ENCODE assay signal across 17 cellular contexts in genomic region chr1:27113861-27114260, GRCh38. TPM values are rescaled to one million over a fixed set of nuclear protein-coding genes. Genes with fewer than 3 reads are reported as not detected.
DNase-seq lines count a peak whose midpoint lies in the region; ATAC-seq, FAIRE-seq and TF ChIP-seq lines count a peak whose summit lies in the region.
"Had no signal": no experiment of that assay in that cellular context is flagged by ENCODE, and none has a peak within 500 bp of the region (broad histone marks: within the 10 kb centered on the region; RNA-seq: fewer than 3 reads in every experiment).

No MANE protein-coding gene starts in this region.

- H3K18ac ChIP-seq in H1 (ENCODE audit: extremely low read depth, low read length) = no peak overlapping the region

- H3K4ac ChIP-seq in H1 (replicated peaks; ENCODE audit: insufficient read length, low read depth, low read length) = no peak overlapping the region

- H4K91ac ChIP-seq in H1 (replicated peaks; ENCODE audit: insufficient read length, low read length) = no peak overlapping the region

- H2AFZ ChIP-seq in H1 (ENCODE audit: low read length) = no peak overlapping the region

- 0 out of 2 replicates have a peak overlapping the region, but pooled peaks have one; percentile 5 for H2BK5ac ChIP-seq in H1 (ENCODE audit: low read depth, low read length)

- no peak overlapping the region for H3K4me3 ChIP-seq in H1 (ENCODE audit: extremely low read depth in 1 of 4, insufficient read depth in 2 of 4, low read depth in 3 of 4, low read length in 4 of 4)
- no peak overlapping the region for H3K4me3 ChIP-seq in HAP-1
- H3K4me3 ChIP-seq in foreskin fibroblast (ENCODE audit: low read depth in 1 of 2, low read length in 2 of 2) = no peak overlapping the region
- H3K4me3 ChIP-seq: stomach had no signal

- H4K5ac ChIP-seq in H1 (ENCODE audit: insufficient read length, low read depth, low read length) = no peak overlapping the region

- H3K14ac ChIP-seq in H1 (ENCODE audit: insufficient read length) = no peak overlapping the region

- H3K4me2 ChIP-seq in H1 (ENCODE audit: insufficient read depth in 1 of 2, low read depth in 2 of 2, low read length in 2 of 2) = no peak overlapping the region

- H4K8ac ChIP-seq in H1 (ENCODE audit: extremely low read depth, insufficient read depth, low read length) = no peak overlapping the region

- WGBS in H1 (ENCODE audit: extremely low coverage in 1 of 2, insufficient coverage in 1 of 2, insufficient read length in 1 of 2, insufficient replicate concordance in 2 of 2, low coverage in 1 of 2, low lambda C conversion rate in 2 of 2, missing lambda C conversion rate in 1 of 2), 2 experiments = 96% methylated on average over 17 of the region's 22 CpGs; no CpG with 5 or more reads in 1 of the 2 experiments

- ATAC-seq in stimulated activated naive CD8-positive, alpha-beta T cell treated with anti-CD3 and anti-CD28 coated beads, Interleukin-15, amount 100 ng/mL, for 72 hours = no peak
- no peak for ATAC-seq in GM18868 (IDR thresholded peaks at IDR 0.05; ENCODE audit: unreplicated experiment)
- ATAC-seq: PC-3, SK-N-SH treated with all-trans-retinoic acid at 6 μM for 48 hours had no signal

- no peak for TF ChIP-seq RAD21 in H1 (IDR thresholded peaks at IDR 0.05 in 1 of 2, conservative IDR thresholded peaks at IDR 0.05 in 1 of 2; ENCODE audit: low read depth in 2 of 2, low read length in 2 of 2)

- H3K4me1 Mint-ChIP-seq in activated T-cell treated with anti-CD3 and anti-CD28 coated beads, Interleukin-2, amount 50 U/mL, for 24 hours (ENCODE audit: low read depth) = peaks cover 55% of the 10 kb centered on the region
- H3K4me1 Mint-ChIP-seq in activated T-helper 1 cell treated with anti-CD3 and anti-CD28 coated beads, Interleukin-12 subunit alpha, Interleukin-12 subunit beta, Interleukin-2, Interleukin-4 antibody, amounts not matched to agents 30 ng/mL and 10 ng/mL and 1 ng/mL, durations not matched to agents 14 hours and 24 hours and 36 hours (ENCODE audit: low read depth) = peaks cover 51% of the 10 kb centered on the region
- H3K4me1 Mint-ChIP-seq in stimulated activated naive CD8-positive, alpha-beta T cell treated with anti-CD3 and anti-CD28 coated beads, Interleukin-15, amount 100 ng/mL, for 72 hours = peaks cover 71% of the 10 kb centered on the region

- no peak overlapping the region for H3K23ac ChIP-seq in H1 (ENCODE audit: insufficient read length)

- no peak overlapping the region for H2AK5ac ChIP-seq in H1 (ENCODE audit: low read depth, low read length)

- peaks cover 29% of the 10 kb centered on the region for H3K36me3 Mint-ChIP-seq in activated T-cell treated with anti-CD3 and anti-CD28 coated beads, Interleukin-2, amount 50 U/mL, for 24 hours (ENCODE audit: low read depth)
- peaks cover 16% of the 10 kb centered on the region for H3K36me3 Mint-ChIP-seq in activated T-helper 1 cell treated with anti-CD3 and anti-CD28 coated beads, Interleukin-12 subunit alpha, Interleukin-12 subunit beta, Interleukin-2, Interleukin-4 antibody, amounts not matched to agents 30 ng/mL and 10 ng/mL and 1 ng/mL, durations not matched to agents 14 hours and 24 hours and 36 hours (ENCODE audit: low read depth)

- intact Hi-C loops in activated T-helper 1 cell treated with anti-CD3 and anti-CD28 coated beads, Interleukin-12 subunit alpha, Interleukin-12 subunit beta, Interleukin-2, Interleukin-4 antibody, amounts not matched to agents 30 ng/mL and 10 ng/mL and 1 ng/mL, durations not matched to agents 14 hours and 24 hours and 36 hours (cut with micrococcal nuclease) = loop anchor here (10.0 kb wide), 1 partner anchor 281 kb away; the partner anchor contains the start of gene GPR3

- H2BK120ac ChIP-seq in H1 (replicated peaks; ENCODE audit: low read depth, low read length) = no peak overlapping the region

- H3K27me3 Mint-ChIP-seq in activated T-cell treated with anti-CD3 and anti-CD28 coated beads, Interleukin-2, amount 50 U/mL, for 24 hours = no peaks in the 10 kb centered on the region
- H3K27me3 Mint-ChIP-seq in activated T-helper 1 cell treated with anti-CD3 and anti-CD28 coated beads, Interleukin-12 subunit alpha, Interleukin-12 subunit beta, Interleukin-2, Interleukin-4 antibody, amounts not matched to agents 30 ng/mL and 10 ng/mL and 1 ng/mL, durations not matched to agents 14 hours and 24 hours and 36 hours (ENCODE audit: insufficient read depth) = no peaks in the 10 kb centered on the region
- H3K27me3 Mint-ChIP-seq in stimulated activated naive CD8-positive, alpha-beta T cell treated with anti-CD3 and anti-CD28 coated beads, Interleukin-15, amount 100 ng/mL, for 72 hours = no peaks in the 10 kb centered on the region

- H3K79me1 ChIP-seq in H1 (ENCODE audit: low read depth, low read length) = peaks cover 4% of the 10 kb centered on the region; the same call in 1 of the 2 replicates

- H3K36me3 ChIP-seq in H1 (ENCODE audit: control insufficient read depth in 2 of 4, insufficient read depth in 4 of 4, low read length in 3 of 4) (peaks cover 0 to 4% (median 0%) of the 10 kb centered on the region in 4 experiments; a peak in 3 of 8 replicates), HAP-1 (replicated peaks) (no peaks in the 10 kb centered on the region)

- H3K79me2 ChIP-seq in H1 (ENCODE audit: control insufficient read depth in 1 of 2, insufficient read depth in 2 of 2, low read length in 2 of 2) = peaks cover 0 to 4% of the 10 kb centered on the region in 2 experiments; a peak in 1 of 4 replicates

- CTCF ChIA-PET in H1 (lab: Charles Lee; ENCODE audit: partially characterized antibody) = interaction anchor here (0.6 to 12.7 kb wide), 9 partner anchors 12 to 183 kb away, joined by 3 to 166 read pairs (median 22); partner anchors contain the start of gene SLC9A1

- no peak overlapping the region for H2BK12ac ChIP-seq in H1 (ENCODE audit: low read depth, low read length)

- no peak for DNase-seq in activated T-cell treated with anti-CD3 and anti-CD28 coated beads, Interleukin-2, amount 50 U/mL, for 24 hours
- no peak for DNase-seq in activated T-cell treated with anti-CD3 and anti-CD28 coated beads, Interleukin-2, amount 50 U/mL, for 1 hour
- no peak for DNase-seq in activated T-helper 1 cell treated with anti-CD3 and anti-CD28 coated beads, Interleukin-12 subunit alpha, Interleukin-12 subunit beta, Interleukin-2, Interleukin-4 antibody, amounts not matched to agents 30 ng/mL and 10 ng/mL and 1 ng/mL, durations not matched to agents 14 hours and 24 hours and 36 hours (ENCODE audit: low spot score)
- DNase-seq in H1 (ENCODE audit: low read depth in 1 of 2, low spot score in 2 of 2) (no peak), HAP-1 (ENCODE audit: low spot score in 2 of 2) (no peak), foreskin fibroblast (no peak)
- peak; percentile 24 to 28 for DNase-seq in stimulated activated naive CD8-positive, alpha-beta T cell treated with anti-CD3 and anti-CD28 coated beads, Interleukin-15, amount 100 ng/mL, for 72 hours
- DNase-seq: Caco-2; Karpas-422; NCI-H1105; NCI-H526 treated with DMSO at 0.1 percent for 48 hours; PC-3; stimulated activated CD4-positive, alpha-beta T cell treated with anti-CD3 and anti-CD28 coated beads, Interleukin-15, amount 100 ng/mL, for 24 hours; stomach had no signal

- no peak for TF ChIP-seq EP300 in H1 (IDR thresholded peaks at IDR 0.05; ENCODE audit: borderline replicate concordance in 1 of 2, low read depth in 2 of 2, low read length in 2 of 2)

- TF ChIP-seq CTCF in H1 (IDR thresholded peaks at IDR 0.05; ENCODE audit: control extremely low read depth in 1 of 3, insufficient read depth in 1 of 3, low read depth in 1 of 3, low read length in 3 of 3) (no peak), foreskin fibroblast (IDR thresholded peaks at IDR 0.05; ENCODE audit: low read depth, low read length) (no peak)

- POLR2A ChIA-PET in H1 (lab: Charles Lee; ENCODE audit: partially characterized antibody) = no interaction called here

- no peak for FAIRE-seq in H1 (lab: Jason Lieb, UNC)
- FAIRE-seq: keratinocyte had no signal

- no peak overlapping the region for H3K56ac ChIP-seq in H1 (replicated peaks; ENCODE audit: insufficient read length, low read depth, low read length)

- no peaks in the 10 kb centered on the region for H3K23me2 ChIP-seq in H1 (ENCODE audit: low read depth, low read length)

- peak overlapping the region; percentile 30 for H3K4me3 Mint-ChIP-seq in activated T-cell treated with anti-CD3 and anti-CD28 coated beads, Interleukin-2, amount 50 U/mL, for 24 hours
- H3K4me3 Mint-ChIP-seq in activated T-helper 1 cell treated with anti-CD3 and anti-CD28 coated beads, Interleukin-12 subunit alpha, Interleukin-12 subunit beta, Interleukin-2, Interleukin-4 antibody, amounts not matched to agents 30 ng/mL and 10 ng/mL and 1 ng/mL, durations not matched to agents 14 hours and 24 hours and 36 hours = peak overlapping the region; percentile 12
- H3K4me3 Mint-ChIP-seq in stimulated activated naive CD8-positive, alpha-beta T cell treated with anti-CD3 and anti-CD28 coated beads, Interleukin-15, amount 100 ng/mL, for 72 hours = peak overlapping the region; percentile 79 to 91

- no peak overlapping the region for H3K27ac ChIP-seq in H1 (ENCODE audit: low read depth, low read length)

- H4K20me1 ChIP-seq in H1 (replicated peaks in 1 of 2; ENCODE audit: control insufficient read depth in 1 of 2, insufficient read depth in 2 of 2, low read length in 2 of 2) = peaks cover 0 to 1% of the 10 kb centered on the region in 2 experiments

- in situ Hi-C loops in HAP-1 (cut with MboI; ENCODE audit: low sequenced_read_pairs) = no loop called here

- no peak overlapping the region for H2BK15ac ChIP-seq in H1 (ENCODE audit: low read length)

- TF ChIP-seq POLR2A in H1 (IDR thresholded peaks at IDR 0.05; ENCODE audit: control extremely low read depth in 1 of 2, low read depth in 2 of 2, low read length in 2 of 2) = no peak

- H3K4me1 ChIP-seq in H1 (replicated peaks in 1 of 4; ENCODE audit: control insufficient read depth in 3 of 4, insufficient read depth in 4 of 4, low read length in 3 of 4) (peaks cover 0 to 2% (median 0%) of the 10 kb centered on the region in 4 experiments; a peak in 1 of 7 replicates), HAP-1 (no peaks in the 10 kb centered on the region)

- H3K27me3 ChIP-seq in H1 (replicated peaks in 1 of 4; ENCODE audit: control insufficient read depth in 3 of 4, extremely low read depth in 1 of 4, insufficient read depth in 3 of 4, low read length in 3 of 4) (no peaks in the 10 kb centered on the region), HAP-1 (ENCODE audit: low read depth) (no peaks in the 10 kb centered on the region)
- H3K27me3 ChIP-seq: stomach had no signal

- H3K9ac ChIP-seq in H1 (replicated peaks in 1 of 4; ENCODE audit: extremely low read depth in 1 of 4, low read depth in 3 of 4, low read length in 3 of 4) = no peak overlapping the region

- H3K27ac Mint-ChIP-seq in activated T-cell treated with anti-CD3 and anti-CD28 coated beads, Interleukin-2, amount 50 U/mL, for 24 hours = peak overlapping the region; percentile 86
- H3K27ac Mint-ChIP-seq in activated T-helper 1 cell treated with anti-CD3 and anti-CD28 coated beads, Interleukin-12 subunit alpha, Interleukin-12 subunit beta, Interleukin-2, Interleukin-4 antibody, amounts not matched to agents 30 ng/mL and 10 ng/mL and 1 ng/mL, durations not matched to agents 14 hours and 24 hours and 36 hours = peak overlapping the region; percentile 46
- H3K27ac Mint-ChIP-seq in stimulated activated naive CD8-positive, alpha-beta T cell treated with anti-CD3 and anti-CD28 coated beads, Interleukin-15, amount 100 ng/mL, for 72 hours = peak overlapping the region; percentile 93 to 98

- H3K9me3 Mint-ChIP-seq in activated T-cell treated with anti-CD3 and anti-CD28 coated beads, Interleukin-2, amount 50 U/mL, for 24 hours = no peaks in the 10 kb centered on the region
- H3K9me3 Mint-ChIP-seq in activated T-helper 1 cell treated with anti-CD3 and anti-CD28 coated beads, Interleukin-12 subunit alpha, Interleukin-12 subunit beta, Interleukin-2, Interleukin-4 antibody, amounts not matched to agents 30 ng/mL and 10 ng/mL and 1 ng/mL, durations not matched to agents 14 hours and 24 hours and 36 hours = no peaks in the 10 kb centered on the region
- no peaks in the 10 kb centered on the region for H3K9me3 Mint-ChIP-seq in stimulated activated naive CD8-positive, alpha-beta T cell treated with anti-CD3 and anti-CD28 coated beads, Interleukin-15, amount 100 ng/mL, for 72 hours

- no peak overlapping the region for H2BK20ac ChIP-seq in H1 (ENCODE audit: low read length)

- no peaks in the 10 kb centered on the region for H3K9me3 ChIP-seq in H1 (ENCODE audit: insufficient read depth in 2 of 2, low read depth in 1 of 2, low read length in 1 of 2)
- no peaks in the 10 kb centered on the region for H3K9me3 ChIP-seq in HAP-1
- H3K9me3 ChIP-seq: Caco-2, stomach had no signal

RNA-seq across cellular contexts. Expression of gene SLC9A1, which starts 41.1 kb away (rescaled TPM):
- 27.9 and 28.8 TPM in 2 replicates for total RNA-seq in activated T-helper 1 cell treated with anti-CD3 and anti-CD28 coated beads, Interleukin-12 subunit alpha, Interleukin-12 subunit beta, Interleukin-2, Interleukin-4 antibody, amounts not matched to agents 30 ng/mL and 10 ng/mL and 1 ng/mL, durations not matched to agents 14 hours and 24 hours and 36 hours
- 25.1 and 25.5 TPM in 2 replicates for total RNA-seq in H1 (2021; fragmentation: NEBNext Ultra II Directional; extraction: Animal tissue kit (Norgen Biotek cat#: 25700))
- polyA plus RNA-seq in H1 (2011; rRNA removed) = 11.3 and 17.3 TPM in 2 replicates
- 6.0 TPM for polyA plus RNA-seq in H1 (2011; cell fraction: cytosol; rRNA removed)
- 16.9 TPM for polyA plus RNA-seq in H1 (2011; cell fraction: nucleus; rRNA removed)
- polyA plus RNA-seq in H1 (2012, experiment 1 of 2) = 17.6 to 24.0 TPM (median 21.1 TPM) in 4 replicates
- polyA plus RNA-seq in H1 (2012, experiment 2 of 2) = 16.8 TPM
- 37.1 TPM for polyA plus RNA-seq in H1 (2013, experiment 1 of 2)
- 31.2 TPM for polyA plus RNA-seq in H1 (2013, experiment 2 of 2)
- polyA minus RNA-seq in H1 (2011; rRNA and poly(A)+ RNA removed) = 7.7 and 11.4 TPM in 2 replicates
- 11.7 TPM for polyA minus RNA-seq in H1 (2011; cell fraction: cytosol; rRNA and poly(A)+ RNA removed)
- polyA minus RNA-seq in H1 (2011; cell fraction: nucleus; rRNA and poly(A)+ RNA removed) = 11.3 TPM

Comparison
In these comparisons a context has a peak if more than half of its experiments do, and no peak if none do; other contexts are left out.
1. DNase-seq: peak in stimulated activated naive CD8-positive, alpha-beta T cell treated with anti-CD3 and anti-CD28 coated beads, Interleukin-15, amount 100 ng/mL, for 72 hours (2 of 2); none in activated T-cell treated with anti-CD3 and anti-CD28 coated beads, Interleukin-2, amount 50 U/mL, for 24 hours (single experiment), activated T-cell treated with anti-CD3 and anti-CD28 coated beads, Interleukin-2, amount 50 U/mL, for 1 hour (single experiment), activated T-helper 1 cell treated with anti-CD3 and anti-CD28 coated beads, Interleukin-12 subunit alpha, Interleukin-12 subunit beta, Interleukin-2, Interleukin-4 antibody, amounts not matched to agents 30 ng/mL and 10 ng/mL and 1 ng/mL, durations not matched to agents 14 hours and 24 hours and 36 hours (single experiment), H1 (0 of 2), HAP-1 (0 of 2) and foreskin fibroblast (0 of 2).
2. H3K4me3 Mint-ChIP-seq: peak in every context shown above with its lines; median percentile 85 in stimulated activated naive CD8-positive, alpha-beta T cell treated with anti-CD3 and anti-CD28 coated beads, Interleukin-15, amount 100 ng/mL, for 72 hours; 30 in activated T-cell treated with anti-CD3 and anti-CD28 coated beads, Interleukin-2, amount 50 U/mL, for 24 hours; 12 in activated T-helper 1 cell treated with anti-CD3 and anti-CD28 coated beads, Interleukin-12 subunit alpha, Interleukin-12 subunit beta, Interleukin-2, Interleukin-4 antibody, amounts not matched to agents 30 ng/mL and 10 ng/mL and 1 ng/mL, durations not matched to agents 14 hours and 24 hours and 36 hours.
3. Peak in every context shown above with its lines, with median percentiles within 50 percentile points of each other: H3K27ac Mint-ChIP-seq.